10 cellular contexts compared by ENCODE assay signal in genomic region chr2:222307138-222307756, GRCh38. TPM values are rescaled to one million over a fixed set of nuclear protein-coding genes. Genes with fewer than 3 reads are reported as not detected.
DNase-seq lines count a peak whose midpoint lies in the region; ATAC-seq and TF ChIP-seq lines count a peak whose summit lies in the region.
"Had no signal": no experiment of that assay in that cellular context is flagged by ENCODE, and none has a peak within 500 bp of the region (broad histone marks: within the 10 kb centered on the region; RNA-seq: fewer than 3 reads in every experiment).

No MANE protein-coding gene starts in this region.

- WGBS in aorta, 2 donors, result 5 to 7% methylated on average over 34 of the region's 34 CpGs

- H3K36me3 ChIP-seq in CD4-positive, alpha-beta memory T cell (ENCODE audit: insufficient read depth, low read length), result no peaks in the 10 kb centered on the region
- H3K36me3 ChIP-seq in WERI-Rb-1 (no peaks in the 10 kb centered on the region), aorta (ENCODE audit: control insufficient read depth in 1 of 2, insufficient read depth in 2 of 2, low read length in 1 of 2) (no peaks in the 10 kb centered on the region), gastrocnemius medialis (no peaks in the 10 kb centered on the region)
- H3K36me3 ChIP-seq in CD8-positive, alpha-beta T cell (ENCODE audit: insufficient read depth, low read length), result no peaks in the 10 kb centered on the region

- no peaks in the 10 kb centered on the region for H3K9me3 ChIP-seq in CD4-positive, alpha-beta memory T cell (ENCODE audit: control insufficient read depth in 1 of 2, low read length in 2 of 2)
- H3K9me3 ChIP-seq in WERI-Rb-1 (ENCODE audit: severe bottlenecking), result no peaks in the 10 kb centered on the region
- H3K9me3 ChIP-seq in CD8-positive, alpha-beta T cell (ENCODE audit: low read length), result no peaks in the 10 kb centered on the region
- no peaks in the 10 kb centered on the region for H3K9me3 ChIP-seq in aorta (ENCODE audit: control insufficient read depth, low read length)
- H3K9me3 ChIP-seq in gastrocnemius medialis, result no peaks in the 10 kb centered on the region

- ATAC-seq in GM18498 (IDR thresholded peaks at IDR 0.05; ENCODE audit: unreplicated experiment) (peak; percentile 36), aorta (ENCODE audit: low FRiP score) (no peak), gastrocnemius medialis (no peak)
- no peak for ATAC-seq in CD8-positive, alpha-beta T cell

- peaks cover 41% of the 10 kb centered on the region for H3K4me1 ChIP-seq in CD4-positive, alpha-beta memory T cell (ENCODE audit: insufficient read depth, low read length)
- H3K4me1 ChIP-seq in CD8-positive, alpha-beta T cell (ENCODE audit: insufficient read depth, low read length), result peaks cover 9% of the 10 kb centered on the region
- H3K4me1 ChIP-seq in aorta (ENCODE audit: control insufficient read depth in 1 of 2, insufficient read depth in 2 of 2, low read length in 2 of 2) (no peaks in the 10 kb centered on the region), gastrocnemius medialis (peaks cover 21 to 26% of the 10 kb centered on the region in 2 donors)

- no peak for TF ChIP-seq POLR2A in gastrocnemius medialis (IDR thresholded peaks at IDR 0.05)

- in situ Hi-C loops in gastrocnemius medialis (cut with MboI; ENCODE audit: low sequenced_read_pairs in 4 of 4), result loop anchor here in 3 of 4 donors (10.0 to 25.0 kb wide), 3 partner anchors 245 to 255 kb away; no protein-coding TSS in a partner anchor

- H3K4me3 ChIP-seq in CD4-positive, alpha-beta memory T cell (ENCODE audit: low read length in 2 of 2), result no peak overlapping the region
- H3K4me3 ChIP-seq in WERI-Rb-1 (ENCODE audit: low read depth, low read length) (no peak overlapping the region), aorta (ENCODE audit: low read length in 2 of 2) (no peak overlapping the region), gastrocnemius medialis (no peak overlapping the region)
- no peak overlapping the region for H3K4me3 ChIP-seq in CD8-positive, alpha-beta T cell (ENCODE audit: low read depth, low read length)

- H3K27ac Mint-ChIP-seq in CD4-positive, alpha-beta memory T cell, result peak overlapping the region in 3 of 7 donors; percentile 2 to 84 (median 23)
- no peak overlapping the region for H3K27ac Mint-ChIP-seq in mesothelial cell of epicardium
- no peak overlapping the region for H3K27ac Mint-ChIP-seq in CD8-positive, alpha-beta T cell

- H3K27me3 Mint-ChIP-seq in CD4-positive, alpha-beta memory T cell, result peaks cover 70 to 81% of the 10 kb centered on the region in 2 donors
- peaks cover 100% of the 10 kb centered on the region for H3K27me3 Mint-ChIP-seq in mesothelial cell of epicardium (ENCODE audit: low read depth)
- H3K27me3 Mint-ChIP-seq in CD8-positive, alpha-beta T cell (ENCODE audit: low read depth), result peaks cover 87% of the 10 kb centered on the region

- peaks cover 0 to 4% of the 10 kb centered on the region in 2 donors for H3K36me3 Mint-ChIP-seq in CD4-positive, alpha-beta memory T cell
- no peaks in the 10 kb centered on the region for H3K36me3 Mint-ChIP-seq in mesothelial cell of epicardium
- H3K36me3 Mint-ChIP-seq in CD8-positive, alpha-beta T cell, result no peaks in the 10 kb centered on the region

- peaks cover 16 to 51% (median 36%) of the 10 kb centered on the region in 4 donors for H3K4me1 Mint-ChIP-seq in CD4-positive, alpha-beta memory T cell
- peaks cover 21% of the 10 kb centered on the region for H3K4me1 Mint-ChIP-seq in mesothelial cell of epicardium
- H3K4me1 Mint-ChIP-seq in CD8-positive, alpha-beta T cell (ENCODE audit: low read depth), result peaks cover 27% of the 10 kb centered on the region

- H3K27ac ChIP-seq in CD4-positive, alpha-beta memory T cell (ENCODE audit: low read depth, low read length), result no peak overlapping the region
- H3K27ac ChIP-seq in WERI-Rb-1 (no peak overlapping the region), aorta (ENCODE audit: low read depth in 1 of 2, low read length in 2 of 2) (no peak overlapping the region), gastrocnemius medialis (no peak overlapping the region)
- H3K27ac ChIP-seq in CD8-positive, alpha-beta T cell (ENCODE audit: low read depth, low read length), result no peak overlapping the region

- H3K9me3 Mint-ChIP-seq in CD4-positive, alpha-beta memory T cell, result peaks cover 0 to 37% (median 11%) of the 10 kb centered on the region in 8 donors
- H3K9me3 Mint-ChIP-seq in mesothelial cell of epicardium, result no peaks in the 10 kb centered on the region
- no peaks in the 10 kb centered on the region for H3K9me3 Mint-ChIP-seq in CD8-positive, alpha-beta T cell

- H3K4me3 Mint-ChIP-seq in CD4-positive, alpha-beta memory T cell, result peak overlapping the region in 7 of 8 donors; percentile 36 to 81 (median 60)
- H3K4me3 Mint-ChIP-seq in mesothelial cell of epicardium, result peak overlapping the region; percentile 9
- no peak overlapping the region for H3K4me3 Mint-ChIP-seq in CD8-positive, alpha-beta T cell

- H3K27me3 ChIP-seq in CD4-positive, alpha-beta memory T cell (ENCODE audit: insufficient read depth, low read length), result peaks cover 88% of the 10 kb centered on the region
- H3K27me3 ChIP-seq in WERI-Rb-1 (ENCODE audit: insufficient read depth, low read depth, severe bottlenecking) (peaks cover 99% of the 10 kb centered on the region), aorta (ENCODE audit: control insufficient read depth in 1 of 2, insufficient read depth in 2 of 2, low read length in 1 of 2) (no peaks in the 10 kb centered on the region), gastrocnemius medialis (peaks cover 96 to 98% (median 98%) of the 10 kb centered on the region in 3 donors)
- H3K27me3 ChIP-seq in CD8-positive, alpha-beta T cell (ENCODE audit: insufficient read depth, low read length), result peaks cover 56% of the 10 kb centered on the region

- TF ChIP-seq CTCF in WERI-Rb-1 (IDR thresholded peaks at IDR 0.05; ENCODE audit: low read depth, low read length), result no peak
- no peak for TF ChIP-seq CTCF in mesothelial cell of epicardium (IDR thresholded peaks at IDR 0.05; ENCODE audit: unreplicated experiment)
- no peak for TF ChIP-seq CTCF in CD8-positive, alpha-beta T cell (IDR thresholded peaks at IDR 0.05)
- TF ChIP-seq CTCF in gastrocnemius medialis (IDR thresholded peaks at IDR 0.05 in 4 of 5, conservative IDR thresholded peaks at IDR 0.05 in 1 of 5), result no peak

- CTCF ChIA-PET in CD4-positive, alpha-beta memory T cell (lab: Charles Lee; ENCODE audit: partially characterized antibody), result no interaction called here
- CTCF ChIA-PET in CD8-positive, alpha-beta T cell (lab: Charles Lee), result no interaction called here

- DNase-seq in CD4-positive, alpha-beta memory T cell, result no peak
- DNase-seq in WERI-Rb-1, result peak; percentile 50
- no peak for DNase-seq in mesothelial cell of epicardium (ENCODE audit: low spot score in 2 of 2, unreplicated experiment in 2 of 2)
- DNase-seq in CD8-positive, alpha-beta T cell, result no peak
- DNase-seq in aorta, result no peak
- DNase-seq in activated naive CD4-positive, alpha-beta T cell treated with Interleukin-2 at 50 U/mL for 16 hours, result no peak
- DNase-seq in gastrocnemius medialis, result no peak
- DNase-seq: dermis blood vessel endothelial cell, KBM-7 had no signal

- POLR2A ChIA-PET in CD4-positive, alpha-beta memory T cell (lab: Charles Lee; ENCODE audit: partially characterized antibody), result no interaction called here
- POLR2A ChIA-PET in CD8-positive, alpha-beta T cell (lab: Charles Lee), result no interaction called here

- intact Hi-C loops in CD4-positive, alpha-beta memory T cell (cut with micrococcal nuclease), result no loop called here
- intact Hi-C loops in CD8-positive, alpha-beta T cell (cut with DNase I, micrococcal nuclease), result no loop called here
- intact Hi-C loops in aorta (cut with DNase I) (no loop called here), gastrocnemius medialis (cut with DNase I; ENCODE audit: low total_unique reads) (no loop called here)

RNA-seq across cellular contexts. Expression of gene PAX3, which starts 8.4 kb away (rescaled TPM):
- not detected for total RNA-seq in CD4-positive, alpha-beta memory T cell
- polyA plus RNA-seq in CD4-positive, alpha-beta memory T cell, result not detected
- total RNA-seq in mesothelial cell of epicardium (0.25 to 0.41 TPM in 2 of 3 replicates, not detected in the other), aorta (under 1 TPM in 1 of 2 donors, not detected in 1; 0.60 TPM), gastrocnemius medialis (1 to 10 TPM; 2.7 to 4.5 (median 3.6) TPM)
- not detected for total RNA-seq in CD8-positive, alpha-beta T cell
- polyA plus RNA-seq in aorta, result not detected
- total RNA-seq: dermis blood vessel endothelial cell had no signal
